ENCODE assay signal across 8 cellular contexts in genomic region chr12:1093166-1093751, GRCh38.
DNase-seq lines count a peak whose midpoint lies in the region; ATAC-seq lines count a peak whose summit lies in the region.

No MANE protein-coding gene starts in this region.

- peak; percentile 44 for DNase-seq in stimulated activated CD4-positive, alpha-beta T cell treated with anti-CD3 and anti-CD28 coated beads, Interleukin-4, amount 100 ng/mL, for 24 hours
- no peak for DNase-seq in stimulated activated CD4-positive, alpha-beta T cell treated with anti-CD3 and anti-CD28 coated beads, Interleukin-12 subunit alpha, Interleukin-12 subunit beta, amount 100 ng/mL, for 4 hours
- DNase-seq in NAMALWA (ENCODE audit: low spot score) (peak; percentile 86), SK-N-DZ (ENCODE audit: low spot score) (peak; percentile 66), myocyte (ENCODE audit: low read depth) (peak; percentile 74), OCI-M2 (lab: John Stamatoyannopoulos, UW; ENCODE audit: unreplicated experiment) (no peak), UCSD-AML1 (lab: John Stamatoyannopoulos, UW; ENCODE audit: unreplicated experiment) (no peak)
- DNase-seq in effector memory CD8-positive, alpha-beta T cell = peak; percentile 24 to 56 (median 28)

- peak; percentile 65 for ATAC-seq in effector memory CD8-positive, alpha-beta T cell (replicated peaks)

- H3K4me1 Mint-ChIP-seq in effector memory CD8-positive, alpha-beta T cell (ENCODE audit: low read depth in 2 of 2) = peaks cover 0 to 2% of the 10 kb centered on the region in 2 donors

- no peaks in the 10 kb centered on the region for H3K9me3 Mint-ChIP-seq in effector memory CD8-positive, alpha-beta T cell

- no peak overlapping the region for H3K4me3 Mint-ChIP-seq in effector memory CD8-positive, alpha-beta T cell

- no peaks in the 10 kb centered on the region for H3K27me3 Mint-ChIP-seq in effector memory CD8-positive, alpha-beta T cell

- no peak overlapping the region for H3K27ac Mint-ChIP-seq in effector memory CD8-positive, alpha-beta T cell

- no peaks in the 10 kb centered on the region for H3K36me3 Mint-ChIP-seq in effector memory CD8-positive, alpha-beta T cell (ENCODE audit: insufficient read depth)

Comparison
In these comparisons a context has a peak if more than half of its experiments do, and no peak if none do; other contexts are left out.
1. DNase-seq: peak in stimulated activated CD4-positive, alpha-beta T cell treated with anti-CD3 and anti-CD28 coated beads, Interleukin-4, amount 100 ng/mL, for 24 hours (single experiment), NAMALWA (single experiment), SK-N-DZ (single experiment), effector memory CD8-positive, alpha-beta T cell (3 of 3) and myocyte (single experiment); none in stimulated activated CD4-positive, alpha-beta T cell treated with anti-CD3 and anti-CD28 coated beads, Interleukin-12 subunit alpha, Interleukin-12 subunit beta, amount 100 ng/mL, for 4 hours (single experiment), OCI-M2 (single experiment) and UCSD-AML1 (single experiment).